11 cellular contexts compared by ENCODE assay signal in the genomic region with DNA sequence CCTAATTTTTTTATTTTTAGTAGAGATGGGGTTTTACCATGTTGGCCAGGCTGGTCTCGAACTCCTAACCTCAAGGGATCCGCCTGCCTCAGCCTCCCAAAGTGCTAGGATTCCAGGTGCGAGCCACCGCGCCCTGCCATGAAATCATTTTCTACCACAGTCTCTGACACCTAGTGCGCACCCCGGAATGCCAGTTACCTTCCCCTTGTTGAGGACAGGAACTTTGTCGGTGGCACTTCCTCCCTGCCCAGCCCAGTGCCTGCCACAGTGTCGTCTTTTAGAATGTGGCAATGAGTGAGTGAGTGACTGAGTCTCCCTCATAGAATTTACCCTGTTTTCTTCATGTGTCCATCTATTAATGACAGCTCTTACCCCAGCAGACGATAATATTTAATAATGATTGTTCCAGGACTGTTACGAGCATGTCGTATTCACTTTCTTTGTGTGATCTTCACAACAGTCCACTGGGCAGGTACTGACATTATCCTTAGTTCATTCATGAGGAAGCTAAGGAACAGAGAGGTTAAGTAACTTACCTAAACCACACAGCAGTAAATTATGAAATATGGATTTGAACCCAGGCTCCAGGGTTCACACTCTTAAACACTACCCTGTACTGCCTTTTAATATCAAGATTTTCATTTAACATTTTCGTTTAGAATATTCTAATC. TPM values are rescaled to one million over a fixed set of nuclear protein-coding genes. Genes with fewer than 3 reads are reported as not detected.
DNase-seq lines count a peak whose midpoint lies in the region; ATAC-seq, FAIRE-seq and TF ChIP-seq lines count a peak whose summit lies in the region.
"Had no signal": no experiment of that assay in that cellular context is flagged by ENCODE, and none has a peak within 500 bp of the region (broad histone marks: within the 10 kb centered on the region; RNA-seq: fewer than 3 reads in every experiment).

No MANE protein-coding gene starts in this region.

- H2AFZ ChIP-seq in GM12878 (ENCODE audit: control insufficient read depth, low read depth, low read length), result no peak overlapping the region

- peak overlapping the region; percentile 85 for H3K4me3 Mint-ChIP-seq in natural killer cell treated with Interleukin-12 subunit alpha and Interleukin-12 subunit beta and Interleukin-15 and Interleukin-18, amount 100 ng/mL, for 72 hours

- CTCF ChIA-PET in GM12878 (lab: Yijun Ruan, JAX), result no interaction called here

- H3K79me2 ChIP-seq in GM12878 (ENCODE audit: control insufficient read depth, insufficient read depth, low read length), result peaks cover 18% of the 10 kb centered on the region

- ATAC-seq in GM12878, result no peak
- ATAC-seq in natural killer cell treated with Interleukin-12 subunit alpha and Interleukin-12 subunit beta and Interleukin-15 and Interleukin-18, amount 100 ng/mL, for 72 hours, result no peak
- ATAC-seq in GM21390 (IDR thresholded peaks at IDR 0.05; ENCODE audit: unreplicated experiment), result no peak

- in situ Hi-C loops in HAP-1 (cut with MboI; ENCODE audit: low sequenced_read_pairs) (no loop called here), GM12878 (cut with MboI) (no loop called here)

- POLR2A ChIA-PET in GM12878 (lab: Charles Lee), result no interaction called here

- H3K27me3 ChIP-seq in BLaER1 (no peaks in the 10 kb centered on the region), HAP-1 (ENCODE audit: low read depth) (no peaks in the 10 kb centered on the region), GM12878 (replicated peaks in 1 of 2; ENCODE audit: control insufficient read depth in 2 of 2, insufficient read depth in 2 of 2, low read length in 1 of 2) (no peaks in the 10 kb centered on the region), BE2C (no peaks in the 10 kb centered on the region)

- no peak overlapping the region for H3K27ac ChIP-seq in BLaER1
- no peak overlapping the region for H3K27ac ChIP-seq in GM12878 (ENCODE audit: control insufficient read depth, insufficient read depth)

- BruUV-seq in GM12878 (replicated peaks; lab: Mats Ljungman, UMichigan), result TSS peak; percentile 50

- TF ChIP-seq RAD21 in GM12878 (IDR thresholded peaks at IDR 0.05; ENCODE audit: insufficient read depth, low read depth, low read length), result no peak

- intact Hi-C loops in GM12878 (cut with micrococcal nuclease; ENCODE audit: unreplicated experiment), result no loop called here

- no peak for TF ChIP-seq POLR2A in GM12878 (IDR thresholded peaks at IDR 0.05; ENCODE audit: low read depth, low read length)

- no peaks in the 10 kb centered on the region for H3K36me3 Mint-ChIP-seq in natural killer cell treated with Interleukin-12 subunit alpha and Interleukin-12 subunit beta and Interleukin-15 and Interleukin-18, amount 100 ng/mL, for 72 hours

- H3K4me1 ChIP-seq in BLaER1 (peaks cover 58% of the 10 kb centered on the region), HAP-1 (peaks cover 13% of the 10 kb centered on the region), GM12878 (ENCODE audit: control insufficient read depth, insufficient read depth, low read length) (peaks cover 12% of the 10 kb centered on the region), BE2C (no peaks in the 10 kb centered on the region)

- no peak for DNase-seq in HAP-1 (ENCODE audit: low spot score in 2 of 2)
- DNase-seq in GM12878 (ENCODE audit: low read depth, low spot score), result no peak
- DNase-seq in natural killer cell treated with Interleukin-12 subunit alpha and Interleukin-12 subunit beta and Interleukin-15 and Interleukin-18, amount 100 ng/mL, for 72 hours (ENCODE audit: low spot score), result no peak
- DNase-seq in BE2C, result no peak
- DNase-seq in D341Med (ENCODE audit: low spot score), result no peak
- DNase-seq in superior temporal gyrus (ENCODE audit: extremely low spot score), result no peak
- DNase-seq: activated CD4-positive, alpha-beta T cell treated with anti-CD3 and anti-CD28 coated beads for 48 hours had no signal

- H3K4me3 ChIP-seq in BLaER1, result no peak overlapping the region
- H3K4me3 ChIP-seq in HAP-1, result peak overlapping the region; percentile 58
- H3K4me3 ChIP-seq in GM12878, result no peak overlapping the region
- no peak overlapping the region for H3K4me3 ChIP-seq in BE2C (ENCODE audit: low read depth, low read length)

- H4K20me1 ChIP-seq in BLaER1 (peaks cover 63% of the 10 kb centered on the region), GM12878 (ENCODE audit: control insufficient read depth, insufficient read depth) (no peaks in the 10 kb centered on the region; the same call in 1 of the 2 replicates)

- H3K9me3 Mint-ChIP-seq in natural killer cell treated with Interleukin-12 subunit alpha and Interleukin-12 subunit beta and Interleukin-15 and Interleukin-18, amount 100 ng/mL, for 72 hours, result no peaks in the 10 kb centered on the region

- SMC1A ChIA-PET in GM12878 (lab: Charles Lee; ENCODE audit: uncharacterized antibody, unreplicated experiment), result interaction anchor here (0.6 kb wide), 2 partner anchors 13 to 46 kb away, joined by 3 read pairs; no protein-coding TSS in a partner anchor

- RAD21 ChIA-PET in GM12878 (lab: Charles Lee; ENCODE audit: unreplicated experiment), result no interaction called here

- no peaks in the 10 kb centered on the region for H3K27me3 Mint-ChIP-seq in natural killer cell treated with Interleukin-12 subunit alpha and Interleukin-12 subunit beta and Interleukin-15 and Interleukin-18, amount 100 ng/mL, for 72 hours

- H3K4me1 Mint-ChIP-seq in natural killer cell treated with Interleukin-12 subunit alpha and Interleukin-12 subunit beta and Interleukin-15 and Interleukin-18, amount 100 ng/mL, for 72 hours (ENCODE audit: low read depth in 2 of 2), result peaks cover 37 to 43% of the 10 kb centered on the region in 2 donors

- no peak for TF ChIP-seq EP300 in GM12878 (IDR thresholded peaks at IDR 0.05; ENCODE audit: borderline replicate concordance in 1 of 2, control insufficient read depth in 1 of 2, low read depth in 2 of 2, low read length in 2 of 2)

- no peak for FAIRE-seq in GM12878 (lab: Jason Lieb, UNC)

- H3K4me2 ChIP-seq in BLaER1 (peak overlapping the region; percentile 90; the same call in 1 of the 2 replicates), GM12878 (ENCODE audit: control insufficient read depth, insufficient read depth) (no peak overlapping the region; the same call in 1 of the 2 replicates)

- peak overlapping the region; percentile 62 to 85 for H3K27ac Mint-ChIP-seq in natural killer cell treated with Interleukin-12 subunit alpha and Interleukin-12 subunit beta and Interleukin-15 and Interleukin-18, amount 100 ng/mL, for 72 hours

- TF ChIP-seq CTCF in GM12878 (IDR thresholded peaks at IDR 0.05 in 2 of 3, conservative IDR thresholded peaks at IDR 0.05 in 1 of 3; ENCODE audit: control insufficient read depth in 2 of 3, extremely low read depth in 1 of 3, insufficient read depth in 1 of 3, low read depth in 3 of 3, low read length in 3 of 3), result no peak
- TF ChIP-seq CTCF in BE2C (IDR thresholded peaks at IDR 0.05; ENCODE audit: low read depth, low read length), result no peak

- 95% methylated on average over 13 of the region's 13 CpGs for WGBS in GM12878 (ENCODE audit: insufficient coverage, insufficient replicate concordance, low lambda C conversion rate, missing lambda C conversion rate)

- H3K9ac ChIP-seq in BLaER1, result peak overlapping the region; percentile 75; the same call in 1 of the 2 replicates
- no peak overlapping the region for H3K9ac ChIP-seq in GM12878 (ENCODE audit: control insufficient read depth, insufficient read depth, low read length)

- no peaks in the 10 kb centered on the region for H3K9me3 ChIP-seq in BLaER1
- H3K9me3 ChIP-seq in HAP-1, result no peaks in the 10 kb centered on the region
- no peaks in the 10 kb centered on the region for H3K9me3 ChIP-seq in GM12878 (replicated peaks; ENCODE audit: control insufficient read depth, insufficient read depth, low read length)
- H3K9me3 ChIP-seq in BE2C, result no peaks in the 10 kb centered on the region

- H3K36me3 ChIP-seq in BLaER1 (peaks cover 28% of the 10 kb centered on the region; the same call in 1 of the 2 replicates), HAP-1 (replicated peaks) (peaks cover 4% of the 10 kb centered on the region), GM12878 (ENCODE audit: control insufficient read depth in 2 of 2, insufficient read depth in 2 of 2, low read length in 1 of 2) (no peaks in the 10 kb centered on the region; a peak in 1 of 4 replicates), BE2C (no peaks in the 10 kb centered on the region)

RNA-seq across cellular contexts. Expression of a gene that starts 1.8 kb away (rescaled TPM):
- 105 and 133 TPM in 2 replicates for total RNA-seq in GM12878 (2013; cell fraction: nucleolus; rRNA removed)
- total RNA-seq in GM12878 (2014; rRNA removed), result 16.3 and 17.4 TPM in 2 replicates
- total RNA-seq in GM12878 (2014; rRNA removed; fragmentation: Illumina TruSeq; extraction: Trizol), result 12.4 and 13.3 TPM in 2 replicates
- 22.3 and 24.1 TPM in 2 replicates for total RNA-seq in GM12878 (2021)
- polyA plus RNA-seq in GM12878 (2011; ENCODE audit: low read depth), result 14.8 TPM
- polyA plus RNA-seq in GM12878 (2011; rRNA removed), result 10.9 and 15.8 TPM in 2 replicates
- 12.0 and 14.6 TPM in 2 replicates for polyA plus RNA-seq in GM12878 (2011; cell fraction: cytosol; rRNA removed)
- 67.4 and 67.5 TPM in 2 replicates for polyA plus RNA-seq in GM12878 (2011; cell fraction: nucleus; rRNA removed)
- 20.8 and 23.0 TPM in 2 replicates for polyA plus RNA-seq in GM12878 (2012)
- 15.0 and 16.4 TPM in 2 replicates for polyA plus RNA-seq in GM12878 (2014; fragmentation: Illumina TruSeq; extraction: Trizol)
- polyA plus RNA-seq in GM12878 (2014; fragmentation: Nextera tagmentation; extraction: Ambion mirVana), result 1 to 10 TPM; 2.8 to 4.1 TPM
- polyA plus RNA-seq in GM12878 (2014; rRNA removed), result 12.7 and 14.4 TPM in 2 replicates
- polyA plus RNA-seq in GM12878 (2016; fragmentation: Nextera tagmentation; extraction: Ambion mirVana), result 10 to 100 TPM; 13.8 to 15.4 TPM
- 66.0 and 206 TPM in 2 replicates for polyA minus RNA-seq in GM12878 (2011; rRNA and poly(A)+ RNA removed)
- 5.5 and 6.5 TPM in 2 replicates for polyA minus RNA-seq in GM12878 (2011; cell fraction: cytosol; rRNA and poly(A)+ RNA removed)
- polyA minus RNA-seq in GM12878 (2011; cell fraction: nucleus; rRNA and poly(A)+ RNA removed), result 27.1 and 49.9 TPM in 2 replicates
- 10 to 100 TPM; 38.7 to 47.7 TPM for total RNA-seq in natural killer cell treated with Interleukin-12 subunit alpha and Interleukin-12 subunit beta and Interleukin-15 and Interleukin-18, amount 100 ng/mL, for 72 hours
- polyA plus RNA-seq in BE2C (2012; ENCODE audit: insufficient read depth, insufficient read length, low read depth), result 22.4 TPM

RNA-seq across cellular contexts. Expression of a gene that starts 20.1 kb away (rescaled TPM):
- total RNA-seq in GM12878 (2013; cell fraction: nucleolus; rRNA removed), result not detected in 2 replicates
- total RNA-seq in GM12878 (2014; rRNA removed) (not detected in 2 replicates), GM12878 (2014; rRNA removed; fragmentation: Illumina TruSeq; extraction: Trizol) (not detected in 2 replicates), GM12878 (2021) (not detected in 2 replicates)
- polyA plus RNA-seq in GM12878 (2011; ENCODE audit: low read depth), result not detected
- polyA plus RNA-seq in GM12878 (2011; rRNA removed) (not detected in 2 replicates), GM12878 (2014; fragmentation: Illumina TruSeq; extraction: Trizol) (not detected in 2 replicates), GM12878 (2014; fragmentation: Nextera tagmentation; extraction: Ambion mirVana) (not detected), GM12878 (2014; rRNA removed) (not detected in 2 replicates), GM12878 (2016; fragmentation: Nextera tagmentation; extraction: Ambion mirVana) (not detected)
- not detected in 2 replicates for polyA plus RNA-seq in GM12878 (2011; cell fraction: cytosol; rRNA removed)
- polyA plus RNA-seq in GM12878 (2011; cell fraction: nucleus; rRNA removed), result not detected in 2 replicates
- 0.04 TPM in 1 of 2 replicates, not detected in the other for polyA plus RNA-seq in GM12878 (2012)
- not detected in 2 replicates for polyA minus RNA-seq in GM12878 (2011; rRNA and poly(A)+ RNA removed)
- not detected in 2 replicates for polyA minus RNA-seq in GM12878 (2011; cell fraction: cytosol; rRNA and poly(A)+ RNA removed)
- not detected in 2 replicates for polyA minus RNA-seq in GM12878 (2011; cell fraction: nucleus; rRNA and poly(A)+ RNA removed)
- total RNA-seq in natural killer cell treated with Interleukin-12 subunit alpha and Interleukin-12 subunit beta and Interleukin-15 and Interleukin-18, amount 100 ng/mL, for 72 hours, result not detected
- polyA plus RNA-seq in BE2C (2012; ENCODE audit: insufficient read depth, insufficient read length, low read depth), result 13.0 TPM
- total RNA-seq: Daoy, pulmonary artery endothelial cell had no signal

RNA-seq across cellular contexts. Expression of a gene that starts 57.3 kb away (rescaled TPM):
- 48.5 and 51.0 TPM in 2 replicates for total RNA-seq in GM12878 (2013; cell fraction: nucleolus; rRNA removed)
- total RNA-seq in GM12878 (2014; rRNA removed) (40.9 and 44.1 TPM in 2 replicates), GM12878 (2014; rRNA removed; fragmentation: Illumina TruSeq; extraction: Trizol) (19.3 and 28.5 TPM in 2 replicates), GM12878 (2021) (40.4 and 52.4 TPM in 2 replicates)
- polyA plus RNA-seq in GM12878 (2011; ENCODE audit: low read depth), result 12.8 TPM
- polyA plus RNA-seq in GM12878 (2011; rRNA removed) (22.2 and 32.9 TPM in 2 replicates), GM12878 (2014; fragmentation: Illumina TruSeq; extraction: Trizol) (10.4 and 31.4 TPM in 2 replicates), GM12878 (2014; fragmentation: Nextera tagmentation; extraction: Ambion mirVana) (1 to 10 TPM; 6.2 to 7.3 TPM), GM12878 (2014; rRNA removed) (44.5 and 45.2 TPM in 2 replicates), GM12878 (2016; fragmentation: Nextera tagmentation; extraction: Ambion mirVana) (10 to 100 TPM; 35.8 to 38.6 TPM)
- polyA plus RNA-seq in GM12878 (2011; cell fraction: cytosol; rRNA removed), result 44.6 and 54.2 TPM in 2 replicates
- 23.9 and 38.8 TPM in 2 replicates for polyA plus RNA-seq in GM12878 (2011; cell fraction: nucleus; rRNA removed)
- 18.6 and 25.9 TPM in 2 replicates for polyA plus RNA-seq in GM12878 (2012)
- 15.4 and 31.5 TPM in 2 replicates for polyA minus RNA-seq in GM12878 (2011; rRNA and poly(A)+ RNA removed)
- 6.9 and 9.5 TPM in 2 replicates for polyA minus RNA-seq in GM12878 (2011; cell fraction: cytosol; rRNA and poly(A)+ RNA removed)
- 8.2 and 26.7 TPM in 2 replicates for polyA minus RNA-seq in GM12878 (2011; cell fraction: nucleus; rRNA and poly(A)+ RNA removed)
- 10 to 100 TPM; 39.3 to 57.9 TPM for total RNA-seq in natural killer cell treated with Interleukin-12 subunit alpha and Interleukin-12 subunit beta and Interleukin-15 and Interleukin-18, amount 100 ng/mL, for 72 hours
- polyA plus RNA-seq in BE2C (2012; ENCODE audit: insufficient read depth, insufficient read length, low read depth), result 102 TPM
